ENCODE assay signal across 8 cellular contexts in genomic region chr1:52697795-52698674, GRCh38. TPM values are rescaled to one million over a fixed set of nuclear protein-coding genes. Genes with fewer than 3 reads are reported as not detected.
DNase-seq lines count a peak whose midpoint lies in the region; ATAC-seq and TF ChIP-seq lines count a peak whose summit lies in the region.

TSS of gene COA7 (minus strand) at chr1:52698347. CDS start at chr1:52698326, 21 bp downstream.

- peak within 1 kb of the TSS; percentile 92 for H3K4me3 ChIP-seq in GM06990 (replicated peaks; ENCODE audit: low read depth, low read length)
- H3K4me3 ChIP-seq in hepatocyte = peak within 1 kb of the TSS; percentile 33
- peak within 1 kb of the TSS; percentile 89 for H3K4me3 ChIP-seq in rectal smooth muscle tissue (ENCODE audit: low read length)

- peak; percentile 48 for ATAC-seq in HG02642 (IDR thresholded peaks at IDR 0.05; ENCODE audit: poor library complexity, unreplicated experiment)
- no peak for ATAC-seq in HG02973 (IDR thresholded peaks at IDR 0.05; ENCODE audit: unreplicated experiment)

- H4K20me1 ChIP-seq in hepatocyte (ENCODE audit: insufficient read depth, poor library complexity, severe bottlenecking) = no peaks in the 10 kb centered on the region

- peak within 1 kb of the TSS; percentile 80 for H3K4me2 ChIP-seq in hepatocyte

- H3K9me2 ChIP-seq in hepatocyte (replicated peaks; ENCODE audit: insufficient read depth) = no peaks in the 10 kb centered on the region

- H3K27ac ChIP-seq in hepatocyte = peak within 1 kb of the TSS; percentile 87
- H3K27ac ChIP-seq in rectal smooth muscle tissue (ENCODE audit: low read depth, low read length) = peak within 1 kb of the TSS; percentile 77

- H3K36me3 ChIP-seq in GM06990 (ENCODE audit: control insufficient read depth, insufficient read depth, low read length) (peaks cover 3% of the 10 kb centered on the region), hepatocyte (replicated peaks; ENCODE audit: insufficient read depth, low read depth) (no peaks in the 10 kb centered on the region), rectal smooth muscle tissue (ENCODE audit: control insufficient read depth, insufficient read depth, low read length) (no peaks in the 10 kb centered on the region)

- no peaks in the 10 kb centered on the region for H3K9me3 ChIP-seq in hepatocyte (ENCODE audit: low read depth)

- H2AFZ ChIP-seq in hepatocyte = peak within 1 kb of the TSS; percentile 89

- peaks cover 46% of the 10 kb centered on the region for H3K79me2 ChIP-seq in hepatocyte

- H3K27me3 ChIP-seq in GM06990 (replicated peaks; ENCODE audit: control insufficient read depth, insufficient read depth, low read length) (no peaks in the 10 kb centered on the region), hepatocyte (no peaks in the 10 kb centered on the region), rectal smooth muscle tissue (ENCODE audit: control insufficient read depth, insufficient read depth, low read length) (no peaks in the 10 kb centered on the region)

- TF ChIP-seq CTCF in GM06990 (IDR thresholded peaks at IDR 0.05; ENCODE audit: insufficient read depth, low read length, poor library complexity, severe bottlenecking) = no peak
- no peak for TF ChIP-seq CTCF in hepatocyte (IDR thresholded peaks at IDR 0.05; ENCODE audit: poor library complexity)

- H3K4me1 ChIP-seq in hepatocyte (ENCODE audit: insufficient read depth) (peaks cover 9% of the 10 kb centered on the region), rectal smooth muscle tissue (ENCODE audit: control insufficient read depth, insufficient read depth, low read length) (no peaks in the 10 kb centered on the region)

- H3K9ac ChIP-seq in rectal smooth muscle tissue (ENCODE audit: low read length) = peak within 1 kb of the TSS; percentile 74

- peak; percentile 87 for DNase-seq in GM06990 (ENCODE audit: extremely low read depth, insufficient read length)
- peak; percentile 73 to 88 for DNase-seq in NCI-H1930 (lab: John Stamatoyannopoulos, UW)
- peak; percentile 61 for DNase-seq in T-helper 9 cell
- DNase-seq in astrocyte of the hippocampus (ENCODE audit: low read depth, low spot score) = peak; percentile 94
- DNase-seq in hepatocyte (ENCODE audit: low spot score) = peak; percentile 94

- 7% methylated on average over 55 of the region's 68 CpGs for WGBS in hepatocyte (ENCODE audit: low lambda C conversion rate, missing lambda C conversion rate)

RNA-seq across cellular contexts. Expression of gene COA7, which starts in this region (rescaled TPM):
- total RNA-seq in hepatocyte = 14.8 and 19.0 TPM in 2 replicates
- 8.9 and 9.0 TPM in 2 replicates for polyA plus RNA-seq in hepatocyte

Comparison
In these comparisons a context has a peak if more than half of its experiments do, and no peak if none do; other contexts are left out.
1. H3K4me3 ChIP-seq: peak in every context shown above with its lines; median percentile 92 in GM06990; 89 in rectal smooth muscle tissue; 33 in hepatocyte.